1 cellular context compared by ENCODE assay signal in genomic region chr3:53519047-53519717, GRCh38.
TF ChIP-seq lines count a peak whose summit lies in the region.

No MANE protein-coding gene starts in this region.

TF ChIP-seq in SK-N-SH, 30 proteins besides CTCF, POLR2A, EP300 and RAD21:
- TF ChIP-seq, protein P1, sequence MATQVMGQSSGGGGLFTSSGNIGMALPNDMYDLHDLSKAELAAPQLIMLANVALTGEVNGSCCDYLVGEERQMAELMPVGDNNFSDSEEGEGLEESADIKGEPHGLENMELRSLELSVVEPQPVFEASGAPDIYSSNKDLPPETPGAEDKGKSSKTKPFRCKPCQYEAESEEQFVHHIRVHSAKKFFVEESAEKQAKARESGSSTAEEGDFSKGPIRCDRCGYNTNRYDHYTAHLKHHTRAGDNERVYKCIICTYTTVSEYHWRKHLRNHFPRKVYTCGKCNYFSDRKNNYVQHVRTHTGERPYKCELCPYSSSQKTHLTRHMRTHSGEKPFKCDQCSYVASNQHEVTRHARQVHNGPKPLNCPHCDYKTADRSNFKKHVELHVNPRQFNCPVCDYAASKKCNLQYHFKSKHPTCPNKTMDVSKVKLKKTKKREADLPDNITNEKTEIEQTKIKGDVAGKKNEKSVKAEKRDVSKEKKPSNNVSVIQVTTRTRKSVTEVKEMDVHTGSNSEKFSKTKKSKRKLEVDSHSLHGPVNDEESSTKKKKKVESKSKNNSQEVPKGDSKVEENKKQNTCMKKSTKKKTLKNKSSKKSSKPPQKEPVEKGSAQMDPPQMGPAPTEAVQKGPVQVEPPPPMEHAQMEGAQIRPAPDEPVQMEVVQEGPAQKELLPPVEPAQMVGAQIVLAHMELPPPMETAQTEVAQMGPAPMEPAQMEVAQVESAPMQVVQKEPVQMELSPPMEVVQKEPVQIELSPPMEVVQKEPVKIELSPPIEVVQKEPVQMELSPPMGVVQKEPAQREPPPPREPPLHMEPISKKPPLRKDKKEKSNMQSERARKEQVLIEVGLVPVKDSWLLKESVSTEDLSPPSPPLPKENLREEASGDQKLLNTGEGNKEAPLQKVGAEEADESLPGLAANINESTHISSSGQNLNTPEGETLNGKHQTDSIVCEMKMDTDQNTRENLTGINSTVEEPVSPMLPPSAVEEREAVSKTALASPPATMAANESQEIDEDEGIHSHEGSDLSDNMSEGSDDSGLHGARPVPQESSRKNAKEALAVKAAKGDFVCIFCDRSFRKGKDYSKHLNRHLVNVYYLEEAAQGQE (IDR thresholded peaks at IDR 0.05; ENCODE audit: low read depth, low read length), result no peak
- TF ChIP-seq GATA2 (CRISPR knock-in tag; IDR thresholded peaks at IDR 0.05) (peak; percentile 82), RCOR1 (IDR thresholded peaks at IDR 0.05; ENCODE audit: low read length) (peak; percentile 90), RFX5 (IDR thresholded peaks at IDR 0.05; ENCODE audit: low read length) (no peak), FOSL2 (IDR thresholded peaks at IDR 0.05; ENCODE audit: borderline replicate concordance, low read depth) (no peak), CHD2 (IDR thresholded peaks at IDR 0.05; ENCODE audit: low read length, partially characterized antibody) (peak; percentile 60), SMC3 (IDR thresholded peaks at IDR 0.05; ENCODE audit: low read depth, low read length) (no peak), POLR2AphosphoS5 (IDR thresholded peaks at IDR 0.05; ENCODE audit: low read depth, low read length) (no peak)
- TF ChIP-seq, protein P2, sequence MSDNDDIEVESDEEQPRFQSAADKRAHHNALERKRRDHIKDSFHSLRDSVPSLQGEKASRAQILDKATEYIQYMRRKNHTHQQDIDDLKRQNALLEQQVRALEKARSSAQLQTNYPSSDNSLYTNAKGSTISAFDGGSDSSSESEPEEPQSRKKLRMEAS (IDR thresholded peaks at IDR 0.05; ENCODE audit: low read depth), result no peak
